8 cellular contexts compared by ENCODE assay signal in genomic region chr17:44362964-44363612, GRCh38. TPM values are rescaled to one million over a fixed set of nuclear protein-coding genes. Genes with fewer than 3 reads are reported as not detected.
A peak's percentile ranks its signal among the peaks of the same experiment; 100 is the strongest.
DNase-seq lines count a peak whose midpoint lies in the region; ATAC-seq and TF ChIP-seq lines count a peak whose summit lies in the region.

No MANE protein-coding gene starts in this region.

- peak overlapping the region; percentile 81 for H3K4me2 ChIP-seq in neuronal stem cell (ENCODE audit: insufficient read depth, low read length, poor library complexity, severe bottlenecking)

- H2BK12ac ChIP-seq in neuronal stem cell (ENCODE audit: low read length): no peak overlapping the region

- peak overlapping the region; percentile 80 for H3K4me3 Mint-ChIP-seq in T-helper 17 cell

- ATAC-seq in GM18868 (IDR thresholded peaks at IDR 0.05; ENCODE audit: unreplicated experiment): peak; percentile 16
- peak; percentile 28 for ATAC-seq in T-helper 17 cell

- H4K8ac ChIP-seq in neuronal stem cell (ENCODE audit: low read depth, low read length): peak overlapping the region; percentile 48

- CTCF ChIA-PET in AG04449 (lab: Yijun Ruan, JAX): interaction anchor here (0.6 to 10.9 kb wide), 36 partner anchors 8 to 485 kb away, joined by 3 to 165 read pairs (median 4); partner anchors contain the start of gene GRN

- H3K14ac ChIP-seq in neuronal stem cell (ENCODE audit: low read length): peak overlapping the region; percentile 79

- H3K4me3 ChIP-seq in AG04449 (ENCODE audit: low read depth, low read length) (peak overlapping the region; percentile 70), esophagus squamous epithelium (peak overlapping the region; percentile 64 to 84 (median 72)), neuronal stem cell (ENCODE audit: low read length in 2 of 2) (peak overlapping the region; percentile 84 to 97)

- peaks cover 21% of the 10 kb centered on the region for H3K79me1 ChIP-seq in neuronal stem cell (ENCODE audit: low read depth, low read length)

- H2BK120ac ChIP-seq in neuronal stem cell (ENCODE audit: low read depth, low read length): peak overlapping the region; percentile 43

- H3K23ac ChIP-seq in neuronal stem cell (ENCODE audit: low read depth, low read length, poor library complexity): peak overlapping the region; percentile 49

- H3K4me1 ChIP-seq in esophagus squamous epithelium: peaks cover 3 to 53% (median 14%) of the 10 kb centered on the region in 3 donors
- H3K4me1 ChIP-seq in neuronal stem cell (ENCODE audit: control insufficient read depth in 2 of 2, insufficient read depth in 1 of 2, low read depth in 1 of 2, low read length in 2 of 2): peaks cover 23% of the 10 kb centered on the region in 2 donors

- intact Hi-C loops in esophagus squamous epithelium (cut with DNase I) (no loop called here), posterior cingulate gyrus (cut with DNase I) (no loop called here)

- no peak for DNase-seq in AG04449 (ENCODE audit: low read depth, low spot score)
- no peak for DNase-seq in T-helper 17 cell
- DNase-seq in esophagus squamous epithelium (lab: John Stamatoyannopoulos, UW): no peak
- no peak for DNase-seq in neuronal stem cell (ENCODE audit: low spot score)
- no peak for DNase-seq in HPDE6-E6E7 (ENCODE audit: extremely low spot score)
- no peak for DNase-seq in posterior cingulate gyrus
- no peak for DNase-seq in stimulated activated CD4-positive, alpha-beta T cell treated with anti-CD3 and anti-CD28 coated beads, Interleukin-2, amount 100 ng/mL, for 48 hours

- H3K9ac ChIP-seq in neuronal stem cell (ENCODE audit: low read depth, low read length, poor library complexity): peak overlapping the region; percentile 85

- peak overlapping the region; percentile 98 for H2BK5ac ChIP-seq in neuronal stem cell (ENCODE audit: low read length)

- POLR2A ChIA-PET in AG04449 (lab: Yijun Ruan, JAX): interaction anchor here (0.7 kb wide), 1 partner anchor 18 kb away, joined by 3 read pairs; the partner anchor contains the start of gene GRN

- H2AK5ac ChIP-seq in neuronal stem cell (ENCODE audit: low read depth, low read length): peak overlapping the region; percentile 86

- H3K27me3 ChIP-seq in esophagus squamous epithelium (peaks cover 0 to 15% (median 0%) of the 10 kb centered on the region in 4 donors), neuronal stem cell (ENCODE audit: control insufficient read depth in 3 of 3, insufficient read depth in 3 of 3, low read depth in 1 of 3, low read length in 3 of 3) (peaks cover 0 to 19% (median 2%) of the 10 kb centered on the region in 3 experiments)

- H3K4me1 Mint-ChIP-seq in T-helper 17 cell: peaks cover 10% of the 10 kb centered on the region

- no peaks in the 10 kb centered on the region for H3K9me3 ChIP-seq in T-helper 17 cell (ENCODE audit: control insufficient read depth, low read length, poor library complexity, severe bottlenecking)
- no peaks in the 10 kb centered on the region for H3K9me3 ChIP-seq in esophagus squamous epithelium
- H3K9me3 ChIP-seq in neuronal stem cell (replicated peaks in 1 of 2; ENCODE audit: control insufficient read depth in 2 of 2, insufficient read depth in 1 of 2, low read depth in 1 of 2, low read length in 2 of 2): no peaks in the 10 kb centered on the region

- H3K27ac Mint-ChIP-seq in T-helper 17 cell: no peak overlapping the region

- TF ChIP-seq CTCF in AG04449 (IDR thresholded peaks at IDR 0.05; ENCODE audit: insufficient read depth, low read length, missing control alignments): no peak
- no peak for TF ChIP-seq CTCF in esophagus squamous epithelium (IDR thresholded peaks at IDR 0.05)

- no peaks in the 10 kb centered on the region for H3K36me3 Mint-ChIP-seq in T-helper 17 cell (ENCODE audit: low read depth)

- H3K27me3 Mint-ChIP-seq in T-helper 17 cell: peaks cover 44% of the 10 kb centered on the region

- H3K27ac ChIP-seq in esophagus squamous epithelium (peak overlapping the region in 3 of 4 donors; percentile 45 to 58 (median 48)), neuronal stem cell (replicated peaks; ENCODE audit: low read length) (peak overlapping the region; percentile 71)

- 0% methylated on average over 2 of the region's 45 CpGs; no CpG with 5 or more reads in 1 of the 2 donors for WGBS in esophagus squamous epithelium, 2 donors
- no CpG with 5 or more reads among the region's 45 CpGs for WGBS in neuronal stem cell (ENCODE audit: extremely low coverage in 2 of 2, insufficient read length in 2 of 2, insufficient replicate concordance in 1 of 2), 2 donors

- peak overlapping the region; percentile 95 for H3K18ac ChIP-seq in neuronal stem cell (ENCODE audit: low read length)

- no peak for TF ChIP-seq POLR2A in esophagus squamous epithelium (IDR thresholded peaks at IDR 0.05)

- peak overlapping the region; percentile 78 for H3K4ac ChIP-seq in neuronal stem cell (ENCODE audit: low read length)

- peak overlapping the region; percentile 49 for H2BK15ac ChIP-seq in neuronal stem cell (ENCODE audit: low read length)

- H3K36me3 ChIP-seq in esophagus squamous epithelium (no peaks in the 10 kb centered on the region), neuronal stem cell (replicated peaks in 1 of 2; ENCODE audit: control insufficient read depth in 2 of 2, insufficient read depth in 2 of 2, low read length in 2 of 2) (peaks cover 0 to 22% of the 10 kb centered on the region in 2 donors)

- H2AFZ ChIP-seq in neuronal stem cell (ENCODE audit: low read length): peak overlapping the region; percentile 91

- H4K91ac ChIP-seq in neuronal stem cell (ENCODE audit: low read depth, low read length, poor library complexity): no peak overlapping the region

RNA-seq across cellular contexts. Expression of gene FAM171A2, which starts 0.6 kb away (rescaled TPM):
- total RNA-seq in T-helper 17 cell (under 1 TPM; 0.07 to 0.31 TPM), esophagus squamous epithelium (10 to 100 TPM in 1 of 4 donors, 1 to 10 TPM in 2, under 1 TPM in 1; 0.35 to 17.4 (median 3.2) TPM)
- 34.5 TPM for polyA plus RNA-seq in neuronal stem cell (2013, experiment 1 of 2)
- polyA plus RNA-seq in neuronal stem cell (2013, experiment 2 of 2): 33.1 TPM

RNA-seq across cellular contexts. Expression of gene GRN, which starts 18.0 kb away (rescaled TPM):
- 10 to 100 TPM; 31.7 to 47.7 TPM for total RNA-seq in T-helper 17 cell
- 1,000 to 10,000 TPM in 1 of 4 donors, 100 to 1,000 TPM in 3; 428 to 1,204 (median 642) TPM for total RNA-seq in esophagus squamous epithelium
- polyA plus RNA-seq in neuronal stem cell (2013, experiment 1 of 2): 54.1 TPM
- 53.7 TPM for polyA plus RNA-seq in neuronal stem cell (2013, experiment 2 of 2)

RNA-seq across cellular contexts. Expression of gene ITGA2B, which starts 26.4 kb away (rescaled TPM):
- 100 to 1,000 TPM in 1 of 2 donors, 1 to 10 TPM in 1; 8.9 to 297 TPM for total RNA-seq in T-helper 17 cell
- under 1 TPM in 3 of 4 donors, not detected in 1; 0.26 to 0.76 (median 0.70) TPM for total RNA-seq in esophagus squamous epithelium
- polyA plus RNA-seq in neuronal stem cell (2013, experiment 1 of 2): 6.4 TPM
- polyA plus RNA-seq in neuronal stem cell (2013, experiment 2 of 2): 7.5 TPM

RNA-seq across cellular contexts. Expression of gene SLC25A39, which starts 38.5 kb away (rescaled TPM):
- total RNA-seq in T-helper 17 cell: 10 to 100 TPM; 75.9 to 76.5 TPM
- 100 to 1,000 TPM in 2 of 4 donors, 10 to 100 TPM in 2; 93.2 to 148 (median 107) TPM for total RNA-seq in esophagus squamous epithelium
- 84.8 TPM for polyA plus RNA-seq in neuronal stem cell (2013, experiment 1 of 2)
- polyA plus RNA-seq in neuronal stem cell (2013, experiment 2 of 2): 84.0 TPM

RNA-seq across cellular contexts. Expression of gene RUNDC3A, which starts 54.7 kb away (rescaled TPM):
- total RNA-seq in T-helper 17 cell: under 1 TPM; 0.37 to 0.55 TPM
- total RNA-seq in esophagus squamous epithelium: 1 to 10 TPM in 2 of 4 donors, under 1 TPM in 2; 0.23 to 1.1 (median 0.81) TPM
- polyA plus RNA-seq in neuronal stem cell (2013, experiment 1 of 2): 0.25 TPM
- polyA plus RNA-seq in neuronal stem cell (2013, experiment 2 of 2): 0.19 TPM

Comparison
In these comparisons a context has a peak if more than half of its experiments do, and no peak if none do; other contexts are left out.
1. RNA of gene GRN, which starts 18.0 kb away (total RNA-seq): 428 to 1,204 TPM in esophagus squamous epithelium; 31.7 to 47.7 TPM in T-helper 17 cell; every median in the first group is over 4 times any median in the second.
2. RNA of gene ITGA2B, which starts 26.4 kb away (total RNA-seq): 8.9 to 297 TPM in T-helper 17 cell; 0.26 to 0.76 TPM in esophagus squamous epithelium; every median in the first group is over 4 times any median in the second.
3. Peak in every context shown above with its lines, with median percentiles within 50 percentile points of each other: H3K4me3 ChIP-seq.